10 cellular contexts compared by ENCODE assay signal in the genomic region with DNA sequence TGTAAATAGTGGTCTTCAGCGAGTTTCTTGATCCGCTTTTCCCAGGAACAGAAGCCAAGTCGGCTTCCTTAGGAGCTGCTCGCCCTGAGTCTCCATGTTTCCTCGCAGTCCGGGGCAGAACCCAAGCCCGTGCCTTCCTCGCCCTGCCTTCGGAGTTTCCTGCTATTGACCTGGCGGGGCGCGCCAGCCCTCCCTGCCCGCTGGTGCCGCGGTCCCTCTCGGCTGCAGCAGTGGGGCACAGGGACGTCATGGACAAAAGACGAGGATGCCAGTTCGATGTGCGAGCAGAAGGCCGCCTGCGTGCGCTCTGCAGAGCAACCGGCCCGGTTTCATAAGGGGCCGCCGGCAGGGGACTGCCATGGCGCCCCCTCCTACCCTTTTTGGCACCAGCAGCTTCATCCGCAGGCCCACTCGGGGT. TPM values are rescaled to one million over a fixed set of nuclear protein-coding genes. Genes with fewer than 3 reads are reported as not detected.
A peak's percentile ranks its signal among the peaks of the same experiment; 100 is the strongest.
DNase-seq lines count a peak whose midpoint lies in the region; ATAC-seq, FAIRE-seq and TF ChIP-seq lines count a peak whose summit lies in the region.
"Had no signal": no experiment of that assay in that cellular context is flagged by ENCODE, and none has a peak within 500 bp of the region (broad histone marks: within the 10 kb centered on the region; RNA-seq: fewer than 3 reads in every experiment).

No MANE protein-coding gene starts in this region.

- peak overlapping the region; percentile 94 for H2AFZ ChIP-seq in astrocyte (ENCODE audit: low read depth, low read length)

- DNase-seq in A673 (ENCODE audit: low spot score) (peak; percentile 73), GM19239 (ENCODE audit: insufficient read length, low spot score) (no peak), NCI-H510A treated with DMSO at 0.1 percent for 48 hours (lab: John Stamatoyannopoulos, UW) (peak; percentile 49), astrocyte (ENCODE audit: low read depth) (peak; percentile 31), spleen (no peak), GDM1 (lab: John Stamatoyannopoulos, UW) (no peak)

- H3K9me3 Mint-ChIP-seq in astrocyte (ENCODE audit: unreplicated experiment) = no peaks in the 10 kb centered on the region

- H3K4me1 Mint-ChIP-seq in astrocyte (ENCODE audit: low read depth, unreplicated experiment) = peaks cover 21% of the 10 kb centered on the region

- TF ChIP-seq CTCF in A673 (conservative IDR thresholded peaks at IDR 0.05; ENCODE audit: low read depth, low read length) (no peak), astrocyte (IDR thresholded peaks at IDR 0.05; ENCODE audit: insufficient read depth, low read depth, low read length) (no peak), spleen (IDR thresholded peaks at IDR 0.05 in 8 of 11, conservative IDR thresholded peaks at IDR 0.05 in 3 of 11) (no peak)

- peak overlapping the region; percentile 73 for H3K4me3 Mint-ChIP-seq in astrocyte (ENCODE audit: unreplicated experiment)

- H3K9me3 ChIP-seq in A673 (ENCODE audit: low read depth, low read length, poor library complexity, severe bottlenecking) (no peaks in the 10 kb centered on the region), astrocyte (ENCODE audit: insufficient read depth, low read depth, low read length) (no peaks in the 10 kb centered on the region), iPS-15b (ENCODE audit: control insufficient read depth, insufficient read depth, low read length) (no peaks in the 10 kb centered on the region), spleen (no peaks in the 10 kb centered on the region)

- POLR2A ChIA-PET in A673 (lab: Charles Lee; ENCODE audit: low non-redundant PET) = interaction anchor here (0.5 to 0.6 kb wide), 2 partner anchors 386 to 595 kb away, joined by 4 read pairs; no protein-coding TSS in a partner anchor

- H3K36me3 ChIP-seq in A673 (ENCODE audit: insufficient read depth, low read length, poor library complexity, severe bottlenecking) (no peaks in the 10 kb centered on the region), astrocyte (ENCODE audit: insufficient read depth, low read length) (no peaks in the 10 kb centered on the region), iPS-15b (ENCODE audit: control insufficient read depth, insufficient read depth, low read length) (no peaks in the 10 kb centered on the region), spleen (no peaks in the 10 kb centered on the region)

- no peaks in the 10 kb centered on the region for H3K79me2 ChIP-seq in astrocyte (ENCODE audit: insufficient read depth, low read length)

- intact Hi-C loops in A673 (cut with micrococcal nuclease; ENCODE audit: unreplicated experiment) (loop anchor here (1.0 to 10.0 kb wide), 7 partner anchors 257 to 1469 kb away; partner anchors contain the start of gene ZIC2), spleen (cut with DNase I; ENCODE audit: low total_unique reads) (loop anchor here (2.0 to 5.0 kb wide), 3 partner anchors 259 to 859 kb away; no protein-coding TSS in a partner anchor)

- no peak for ATAC-seq in GM18519 (IDR thresholded peaks at IDR 0.05; ENCODE audit: low FRiP score, unreplicated experiment)

- H3K4me3 ChIP-seq in A673 (ENCODE audit: low read depth, low read length, poor library complexity, severe bottlenecking) (peak overlapping the region; percentile 49), astrocyte (ENCODE audit: insufficient read depth, low read depth, low read length) (peak overlapping the region; percentile 53), iPS-15b (ENCODE audit: low read depth, low read length) (peak overlapping the region; percentile 48), spleen (peak overlapping the region; percentile 28 to 70 (median 45))

- WGBS in spleen, 5 donors = 5 to 28% (median 7%) methylated on average over 3 to 30 of the region's 30 CpGs

- FAIRE-seq in GM19239 (lab: Jason Lieb, UNC) (peak; percentile 18), astrocyte (lab: Jason Lieb, UNC) (no peak)
- FAIRE-seq: endometrium, GM18507 had no signal

- H3K4me1 ChIP-seq in A673 (ENCODE audit: insufficient read depth, low read length, poor library complexity, severe bottlenecking) (peaks cover 56% of the 10 kb centered on the region), astrocyte (ENCODE audit: insufficient read depth, low read length) (peaks cover 17% of the 10 kb centered on the region), iPS-15b (ENCODE audit: control insufficient read depth, insufficient read depth, low read length) (peaks cover 40% of the 10 kb centered on the region), spleen (peaks cover 5 to 45% (median 30%) of the 10 kb centered on the region in 6 donors)

- H3K27ac Mint-ChIP-seq in astrocyte (ENCODE audit: unreplicated experiment) = peak overlapping the region; percentile 29

- H3K9ac ChIP-seq in astrocyte (ENCODE audit: low read length) = peak overlapping the region; percentile 81
- peak overlapping the region; percentile 74 for H3K9ac ChIP-seq in iPS-15b (ENCODE audit: low read depth, low read length)

- peaks cover 11% of the 10 kb centered on the region for H3K27me3 Mint-ChIP-seq in astrocyte (ENCODE audit: low read depth, unreplicated experiment)

- CTCF ChIA-PET in A673 (lab: Charles Lee) = interaction anchor here (0.5 to 1.1 kb wide), 4 partner anchors 28 to 857 kb away, joined by 3 to 7 read pairs (median 3); no protein-coding TSS in a partner anchor

- no peaks in the 10 kb centered on the region for H3K36me3 Mint-ChIP-seq in astrocyte (ENCODE audit: low read depth, unreplicated experiment)

- BruUV-seq in A673 (replicated peaks; lab: Mats Ljungman, UMichigan) = no TSS peak

- TF ChIP-seq POLR2A in spleen (IDR thresholded peaks at IDR 0.05) = no peak

- peak overlapping the region; percentile 90 for H3K27ac ChIP-seq in A673 (ENCODE audit: low read depth, low read length, poor library complexity, severe bottlenecking)
- H3K27ac ChIP-seq in astrocyte (ENCODE audit: low read depth, low read length) = peak overlapping the region; percentile 56
- H3K27ac ChIP-seq in spleen = peak overlapping the region; percentile 55 to 83 (median 74)

- H3K27me3 ChIP-seq in A673 (replicated peaks; ENCODE audit: insufficient read depth, low read depth, low read length, poor library complexity) (no peaks in the 10 kb centered on the region), astrocyte (ENCODE audit: insufficient read depth, low read length) (peaks cover 7% of the 10 kb centered on the region), iPS-15b (ENCODE audit: control insufficient read depth, insufficient read depth, low read length) (no peaks in the 10 kb centered on the region), spleen (replicated peaks in 1 of 7) (peaks cover 0 to 14% (median 0%) of the 10 kb centered on the region in 7 donors)

- peak overlapping the region; percentile 90 for H3K4me2 ChIP-seq in astrocyte (ENCODE audit: low read length)

- H4K20me1 ChIP-seq in astrocyte (ENCODE audit: insufficient read depth, low read length) = no peaks in the 10 kb centered on the region

RNA-seq across cellular contexts. Expression of gene CLYBL, which starts 51.4 kb away (rescaled TPM):
- total RNA-seq in A673 (2021) (5.0 and 7.1 TPM in 2 replicates), astrocyte (3.2 and 3.6 TPM in 2 replicates), spleen (10 to 100 TPM in 3 of 7 donors, 1 to 10 TPM in 4; 4.7 to 13.8 (median 8.9) TPM)
- polyA plus RNA-seq in spleen = 10 to 100 TPM in 1 of 3 donors, 1 to 10 TPM in 2; 6.9 to 11.3 (median 9.5) TPM

Comparison
In these comparisons a context has a peak if more than half of its experiments do, and no peak if none do; other contexts are left out.
1. DNase-seq: peak in A673 (single experiment), NCI-H510A treated with DMSO at 0.1 percent for 48 hours (single experiment) and astrocyte (single experiment); none in GM19239 (single experiment), spleen (single experiment) and GDM1 (single experiment).
2. Peak in every context shown above with its lines, with median percentiles within 50 percentile points of each other: H3K27ac ChIP-seq and H3K4me3 ChIP-seq.